27 cellular contexts compared by ENCODE assay signal in the genomic region with DNA sequence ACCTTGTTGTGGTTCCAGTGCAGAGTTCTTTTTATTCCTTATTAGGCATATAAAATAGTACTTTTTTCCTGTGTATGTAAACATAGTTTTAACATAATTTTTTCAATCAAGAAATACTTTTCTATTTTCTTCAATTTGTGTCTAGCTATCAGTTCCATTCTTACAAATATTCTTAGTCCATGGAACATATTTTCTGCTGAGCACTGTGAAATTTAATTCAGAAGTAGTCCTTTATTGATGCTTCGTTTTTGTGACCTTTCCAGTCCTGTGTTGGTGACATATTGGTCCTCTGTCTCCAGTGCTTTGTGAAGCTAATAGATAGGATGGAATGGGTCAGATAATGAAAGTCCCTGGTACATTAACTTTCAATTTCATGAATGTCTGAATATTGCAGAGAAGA.
"Had no signal": no experiment of that assay in that cellular context is flagged by ENCODE, and none has a peak within 500 bp of the region (broad histone marks: within the 10 kb centered on the region; RNA-seq: fewer than 3 reads in every experiment).

No MANE protein-coding gene starts in this region.

- H3K79me2 ChIP-seq: hepatocyte had no signal

- DNase-seq: dermis blood vessel endothelial cell; dorsolateral prefrontal cortex; effector CD4-positive, alpha-beta T cell; effector memory CD8-positive, alpha-beta T cell; endodermal cell; erythroblast; esophagus squamous epithelium; foreskin fibroblast; foreskin melanocyte; gastrocnemius medialis; heart left ventricle; hypothalamus; left cardiac atrium; left lung; left ventricle myocardium superior; lower lobe of right lung; mesenchymal stem cell; naive thymus-derived CD4-positive, alpha-beta T cell had no signal

- H3K27me3 ChIP-seq: esophagus squamous epithelium, gastrocnemius medialis, heart left ventricle, hepatocyte, left lung had no signal

- H3K4me3 Mint-ChIP-seq: effector memory CD8-positive, alpha-beta T cell; endodermal cell; mesothelial cell of epicardium; naive thymus-derived CD4-positive, alpha-beta T cell had no signal

- H3K4me1 Mint-ChIP-seq: endodermal cell; naive thymus-derived CD4-positive, alpha-beta T cell had no signal

- H3K27ac Mint-ChIP-seq: effector memory CD8-positive, alpha-beta T cell; endodermal cell; mesothelial cell of epicardium; naive thymus-derived CD4-positive, alpha-beta T cell had no signal

- H3K36me3 ChIP-seq: esophagus squamous epithelium, gastrocnemius medialis, heart left ventricle, left lung, lower lobe of right lung had no signal

- H3K9me3 ChIP-seq: esophagus squamous epithelium, gastrocnemius medialis, heart left ventricle, left lung, lower lobe of right lung had no signal

- H3K36me3 Mint-ChIP-seq: mesothelial cell of epicardium; naive thymus-derived CD4-positive, alpha-beta T cell had no signal

- H3K4me3 ChIP-seq: coronary artery, dorsolateral prefrontal cortex, esophagus squamous epithelium, gastrocnemius medialis, heart left ventricle, hepatocyte, left lung, lower lobe of right lung had no signal

- H3K27ac ChIP-seq: coronary artery, dorsolateral prefrontal cortex, epithelial cell of prostate, esophagus squamous epithelium, gastrocnemius medialis, heart left ventricle, hepatocyte, left lung, lower lobe of right lung had no signal

- H3K9me3 Mint-ChIP-seq: endodermal cell, mesothelial cell of epicardium had no signal

- H3K4me2 ChIP-seq: hepatocyte had no signal

- H2AFZ ChIP-seq: hepatocyte had no signal

- H3K4me1 ChIP-seq: esophagus squamous epithelium, gastrocnemius medialis, heart left ventricle, left lung, lower lobe of right lung had no signal

- FAIRE-seq: colon, endometrium, islet of Langerhans, keratinocyte had no signal

- ATAC-seq: effector memory CD8-positive, alpha-beta T cell; esophagus mucosa; gastrocnemius medialis; heart left ventricle; left cardiac atrium; left lung; left ventricle myocardium superior; lower lobe of right lung; naive thymus-derived CD4-positive, alpha-beta T cell had no signal

- H3K27me3 Mint-ChIP-seq: effector memory CD8-positive, alpha-beta T cell had no signal
